ENCODE assay signal across 2 cellular contexts in the genomic region with DNA sequence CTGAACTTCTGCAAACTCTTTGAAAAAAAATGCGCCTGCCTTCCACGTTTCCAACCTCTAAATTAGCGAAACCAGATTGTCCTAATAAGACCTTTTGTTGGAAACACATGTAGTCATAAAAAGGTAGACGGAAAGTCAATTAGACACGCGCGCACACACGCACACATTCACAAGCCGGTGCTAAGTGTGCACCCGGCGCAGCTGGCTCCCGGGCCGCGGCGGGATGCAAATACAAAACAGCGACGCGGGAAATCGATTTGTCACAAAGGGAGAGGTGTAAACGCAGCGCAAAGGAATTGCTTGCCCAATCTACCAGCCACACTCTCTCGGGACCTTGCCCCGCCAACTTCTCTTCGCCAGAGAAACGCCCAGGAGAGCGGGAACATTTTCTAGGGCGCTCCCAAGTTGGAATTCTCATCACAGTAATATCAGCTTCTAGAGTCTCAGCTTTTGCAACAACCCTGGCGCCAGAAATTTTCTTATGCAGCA.
TF ChIP-seq lines count a peak whose summit lies in the region.

No MANE protein-coding gene starts in this region.

TF ChIP-seq in IMR-90, 13 proteins besides CTCF, POLR2A, EP300 and RAD21:
- TF ChIP-seq RFX5 (IDR thresholded peaks at IDR 0.05; ENCODE audit: low read depth, low read length) (no peak), SMC3 (IDR thresholded peaks at IDR 0.05; ENCODE audit: low read depth, low read length) (no peak), FOS (IDR thresholded peaks at IDR 0.05; ENCODE audit: low read depth, low read length) (no peak), NFE2L2 (IDR thresholded peaks at IDR 0.05; ENCODE audit: low read depth, low read length) (no peak), CHD1 (IDR thresholded peaks at IDR 0.05; ENCODE audit: low read depth, low read length) (no peak), BHLHE40 (IDR thresholded peaks at IDR 0.05; ENCODE audit: low read depth, low read length) (no peak), MAZ (IDR thresholded peaks at IDR 0.05; ENCODE audit: borderline replicate concordance, low read depth, low read length) (no peak), RCOR1 (IDR thresholded peaks at IDR 0.05; ENCODE audit: insufficient replicate concordance, low read length) (no peak), MXI1 (IDR thresholded peaks at IDR 0.05; ENCODE audit: borderline replicate concordance, low read depth, low read length) (no peak), CEBPB (IDR thresholded peaks at IDR 0.05; ENCODE audit: low read depth, low read length) (no peak), MAFK (IDR thresholded peaks at IDR 0.05; ENCODE audit: low read depth, low read length) (no peak)
- TF ChIP-seq, protein P1, sequence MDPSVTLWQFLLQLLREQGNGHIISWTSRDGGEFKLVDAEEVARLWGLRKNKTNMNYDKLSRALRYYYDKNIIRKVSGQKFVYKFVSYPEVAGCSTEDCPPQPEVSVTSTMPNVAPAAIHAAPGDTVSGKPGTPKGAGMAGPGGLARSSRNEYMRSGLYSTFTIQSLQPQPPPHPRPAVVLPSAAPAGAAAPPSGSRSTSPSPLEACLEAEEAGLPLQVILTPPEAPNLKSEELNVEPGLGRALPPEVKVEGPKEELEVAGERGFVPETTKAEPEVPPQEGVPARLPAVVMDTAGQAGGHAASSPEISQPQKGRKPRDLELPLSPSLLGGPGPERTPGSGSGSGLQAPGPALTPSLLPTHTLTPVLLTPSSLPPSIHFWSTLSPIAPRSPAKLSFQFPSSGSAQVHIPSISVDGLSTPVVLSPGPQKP (IDR thresholded peaks at IDR 0.05; ENCODE audit: borderline replicate concordance, low read depth, low read length), result no peak
- TF ChIP-seq, protein P2, sequence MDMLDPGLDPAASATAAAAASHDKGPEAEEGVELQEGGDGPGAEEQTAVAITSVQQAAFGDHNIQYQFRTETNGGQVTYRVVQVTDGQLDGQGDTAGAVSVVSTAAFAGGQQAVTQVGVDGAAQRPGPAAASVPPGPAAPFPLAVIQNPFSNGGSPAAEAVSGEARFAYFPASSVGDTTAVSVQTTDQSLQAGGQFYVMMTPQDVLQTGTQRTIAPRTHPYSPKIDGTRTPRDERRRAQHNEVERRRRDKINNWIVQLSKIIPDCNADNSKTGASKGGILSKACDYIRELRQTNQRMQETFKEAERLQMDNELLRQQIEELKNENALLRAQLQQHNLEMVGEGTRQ (IDR thresholded peaks at IDR 0.05; ENCODE audit: low read depth, low read length), result no peak

TF ChIP-seq in H1, 55 proteins besides CTCF, POLR2A, EP300 and RAD21:
- TF ChIP-seq SP2 (IDR thresholded peaks at IDR 0.05; ENCODE audit: low read length), result no peak
- TF ChIP-seq NANOG (IDR thresholded peaks at IDR 0.05; ENCODE audit: insufficient read depth, low read depth, low read length, poor library complexity, severe bottlenecking), result no peak
- TF ChIP-seq HDAC6 (IDR thresholded peaks at IDR 0.05; ENCODE audit: low read depth, low read length), result no peak
- no peak for TF ChIP-seq NRF1 (IDR thresholded peaks at IDR 0.05; ENCODE audit: low read depth, low read length)
- no peak for TF ChIP-seq TAF1 (IDR thresholded peaks at IDR 0.05; ENCODE audit: low read depth, low read length)
- TF ChIP-seq MAFK (IDR thresholded peaks at IDR 0.05; ENCODE audit: low read depth, low read length), result no peak
- TF ChIP-seq TCF12 (IDR thresholded peaks at IDR 0.05; ENCODE audit: low read depth, low read length), result no peak
- TF ChIP-seq, protein P3, sequence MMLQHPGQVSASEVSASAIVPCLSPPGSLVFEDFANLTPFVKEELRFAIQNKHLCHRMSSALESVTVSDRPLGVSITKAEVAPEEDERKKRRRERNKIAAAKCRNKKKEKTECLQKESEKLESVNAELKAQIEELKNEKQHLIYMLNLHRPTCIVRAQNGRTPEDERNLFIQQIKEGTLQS (IDR thresholded peaks at IDR 0.05; ENCODE audit: insufficient read depth, low read depth, low read length), result no peak
- TF ChIP-seq CTBP2 (IDR thresholded peaks at IDR 0.05; ENCODE audit: borderline replicate concordance, insufficient read depth, insufficient read length, low read length), result no peak
- TF ChIP-seq ASH2L (IDR thresholded peaks at IDR 0.05; ENCODE audit: low read length), result no peak
- TF ChIP-seq, protein P2 (IDR thresholded peaks at IDR 0.05; ENCODE audit: low read length), result no peak
- TF ChIP-seq POLR2AphosphoS5 (IDR thresholded peaks at IDR 0.05; ENCODE audit: low read depth, low read length), result no peak
- TF ChIP-seq EZH2 (IDR thresholded peaks at IDR 0.05; ENCODE audit: low read depth, low read length, severe bottlenecking), result peak; percentile 78
- no peak for TF ChIP-seq SAP30 (IDR thresholded peaks at IDR 0.05; ENCODE audit: insufficient read depth, insufficient replicate concordance, low read length)
- TF ChIP-seq CBX5 (IDR thresholded peaks at IDR 0.05; ENCODE audit: low read depth, low read length), result no peak
- no peak for TF ChIP-seq EGR1 (IDR thresholded peaks at IDR 0.05; ENCODE audit: borderline replicate concordance, low read depth, low read length)
- TF ChIP-seq CBX8 (IDR thresholded peaks at IDR 0.05; ENCODE audit: borderline replicate concordance, low read depth, low read length), result no peak
- no peak for TF ChIP-seq TBP (IDR thresholded peaks at IDR 0.05; ENCODE audit: low read depth, low read length)
- no peak for TF ChIP-seq SP1 (IDR thresholded peaks at IDR 0.05; ENCODE audit: low read depth, low read length)
- no peak for TF ChIP-seq JUND (IDR thresholded peaks at IDR 0.05; ENCODE audit: low read length)
- no peak for TF ChIP-seq SRF (IDR thresholded peaks at IDR 0.05; ENCODE audit: low read depth, low read length)
- TF ChIP-seq TEAD4 (IDR thresholded peaks at IDR 0.05; ENCODE audit: low read depth, low read length), result no peak
- TF ChIP-seq RBBP5 (IDR thresholded peaks at IDR 0.05; ENCODE audit: borderline replicate concordance, low read depth, low read length), result no peak
- peak; percentile 87 for TF ChIP-seq RNF2 (IDR thresholded peaks at IDR 0.05; ENCODE audit: borderline replicate concordance, low read depth, low read length, missing control alignments, poor library complexity, severe bottlenecking)
- TF ChIP-seq BCL11A (IDR thresholded peaks at IDR 0.05; ENCODE audit: low read depth in 2 of 2, low read length in 2 of 2), result no peak
- TF ChIP-seq, protein P4, sequence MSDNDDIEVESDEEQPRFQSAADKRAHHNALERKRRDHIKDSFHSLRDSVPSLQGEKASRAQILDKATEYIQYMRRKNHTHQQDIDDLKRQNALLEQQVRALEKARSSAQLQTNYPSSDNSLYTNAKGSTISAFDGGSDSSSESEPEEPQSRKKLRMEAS (IDR thresholded peaks at IDR 0.05), result 0 out of 2 replicates have a peak, but pooled peaks have one; percentile 13
- TF ChIP-seq, protein P5, sequence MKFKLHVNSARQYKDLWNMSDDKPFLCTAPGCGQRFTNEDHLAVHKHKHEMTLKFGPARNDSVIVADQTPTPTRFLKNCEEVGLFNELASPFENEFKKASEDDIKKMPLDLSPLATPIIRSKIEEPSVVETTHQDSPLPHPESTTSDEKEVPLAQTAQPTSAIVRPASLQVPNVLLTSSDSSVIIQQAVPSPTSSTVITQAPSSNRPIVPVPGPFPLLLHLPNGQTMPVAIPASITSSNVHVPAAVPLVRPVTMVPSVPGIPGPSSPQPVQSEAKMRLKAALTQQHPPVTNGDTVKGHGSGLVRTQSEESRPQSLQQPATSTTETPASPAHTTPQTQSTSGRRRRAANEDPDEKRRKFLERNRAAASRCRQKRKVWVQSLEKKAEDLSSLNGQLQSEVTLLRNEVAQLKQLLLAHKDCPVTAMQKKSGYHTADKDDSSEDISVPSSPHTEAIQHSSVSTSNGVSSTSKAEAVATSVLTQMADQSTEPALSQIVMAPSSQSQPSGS (IDR thresholded peaks at IDR 0.05; ENCODE audit: low read length), result no peak
- TF ChIP-seq HDAC2 (IDR thresholded peaks at IDR 0.05; ENCODE audit: borderline replicate concordance in 1 of 2, low read depth in 2 of 2, low read length in 2 of 2), result no peak
- TF ChIP-seq ZNF274 (IDR thresholded peaks at IDR 0.05; ENCODE audit: borderline replicate concordance, extremely low read depth, low read length), result no peak
- TF ChIP-seq CEBPB (IDR thresholded peaks at IDR 0.05; ENCODE audit: low read depth, low read length), result peak; percentile 44; the same call in 1 of the 2 replicates
- no peak for TF ChIP-seq TAF7 (optimal IDR thresholded peaks at IDR 0.05; ENCODE audit: borderline replicate concordance, low read depth, low read length)
- no peak for TF ChIP-seq KDM4A (IDR thresholded peaks at IDR 0.05; ENCODE audit: low read depth, low read length, severe bottlenecking)
- TF ChIP-seq, protein P6, sequence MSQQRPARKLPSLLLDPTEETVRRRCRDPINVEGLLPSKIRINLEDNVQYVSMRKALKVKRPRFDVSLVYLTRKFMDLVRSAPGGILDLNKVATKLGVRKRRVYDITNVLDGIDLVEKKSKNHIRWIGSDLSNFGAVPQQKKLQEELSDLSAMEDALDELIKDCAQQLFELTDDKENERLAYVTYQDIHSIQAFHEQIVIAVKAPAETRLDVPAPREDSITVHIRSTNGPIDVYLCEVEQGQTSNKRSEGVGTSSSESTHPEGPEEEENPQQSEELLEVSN (IDR thresholded peaks at IDR 0.05), result peak; percentile 43; the same call in 1 of the 2 replicates
- TF ChIP-seq CHD1 (IDR thresholded peaks at IDR 0.05; ENCODE audit: low read depth, low read length), result no peak
- TF ChIP-seq SP4 (IDR thresholded peaks at IDR 0.05; ENCODE audit: low read length), result no peak
- TF ChIP-seq POU5F1 (IDR thresholded peaks at IDR 0.05; ENCODE audit: low read depth, low read length), result no peak
- TF ChIP-seq JUN (IDR thresholded peaks at IDR 0.05; ENCODE audit: low read depth, low read length), result no peak
- no peak for TF ChIP-seq KDM1A (IDR thresholded peaks at IDR 0.05; ENCODE audit: borderline replicate concordance, low read length)
- TF ChIP-seq SUZ12 (IDR thresholded peaks at IDR 0.05; ENCODE audit: low read length), result peak; percentile 88
- no peak for TF ChIP-seq CREB1 (IDR thresholded peaks at IDR 0.05)
